ENCODE assay signal across 27 cellular contexts in genomic region chr2:18268400-18268799, GRCh38.
DNase-seq lines count a peak whose midpoint lies in the region; ATAC-seq and TF ChIP-seq lines count a peak whose summit lies in the region.
"Had no signal": no experiment of that assay in that cellular context is flagged by ENCODE, and none has a peak within 500 bp of the region (broad histone marks: within the 10 kb centered on the region; RNA-seq: fewer than 3 reads in every experiment).

No MANE protein-coding gene starts in this region.

- H3K36me3 Mint-ChIP-seq in glutamatergic neuron (ENCODE audit: unreplicated experiment), result no peaks in the 10 kb centered on the region
- H3K36me3 Mint-ChIP-seq: CD8-positive, alpha-beta T cell; memory B cell; type B pancreatic cell had no signal

- H3K9me3 Mint-ChIP-seq in glutamatergic neuron (ENCODE audit: unreplicated experiment), result no peaks in the 10 kb centered on the region
- H3K9me3 Mint-ChIP-seq: CD8-positive, alpha-beta T cell; memory B cell; type B pancreatic cell had no signal

- H3K36me3 ChIP-seq in RWPE2 (ENCODE audit: low read depth), result no peaks in the 10 kb centered on the region
- H3K36me3 ChIP-seq in aorta (ENCODE audit: control insufficient read depth in 1 of 2, insufficient read depth in 2 of 2, low read length in 1 of 2), result no peaks in the 10 kb centered on the region
- H3K36me3 ChIP-seq in OCI-LY7 (ENCODE audit: insufficient read depth, low read length), result no peaks in the 10 kb centered on the region
- H3K36me3 ChIP-seq: cardiac muscle cell, heart left ventricle had no signal

- peak; percentile 21; the same call in 1 of the 3 replicates for ATAC-seq in RWPE2 (ENCODE audit: low read depth)
- ATAC-seq in aorta (ENCODE audit: low FRiP score), result no peak
- ATAC-seq: activated CD4-positive, alpha-beta T cell treated with anti-CD3 and anti-CD28 coated beads for 36 hours; CD8-positive, alpha-beta T cell; heart left ventricle; left cardiac atrium; T-helper 17 cell had no signal

- 73 to 74% methylated on average over 3 of the region's 3 CpGs for WGBS in aorta, 2 donors

- H3K4me3 ChIP-seq in RWPE2 (ENCODE audit: severe bottlenecking) (no peak overlapping the region), aorta (ENCODE audit: low read length in 2 of 2) (no peak overlapping the region), OCI-LY7 (ENCODE audit: low read depth, low read length, poor library complexity, severe bottlenecking) (no peak overlapping the region)
- H3K4me3 ChIP-seq: cardiac muscle cell, heart left ventricle, skin epidermis had no signal

- H3K9me3 ChIP-seq in RWPE2 (ENCODE audit: severe bottlenecking) (no peaks in the 10 kb centered on the region), aorta (ENCODE audit: control insufficient read depth, low read length) (no peaks in the 10 kb centered on the region), OCI-LY7 (ENCODE audit: low read length) (no peaks in the 10 kb centered on the region)
- H3K9me3 ChIP-seq: heart left ventricle, SK-N-SH had no signal

- no peak overlapping the region for H3K4me3 Mint-ChIP-seq in glutamatergic neuron (ENCODE audit: unreplicated experiment)
- H3K4me3 Mint-ChIP-seq: activated CD4-positive, alpha-beta T cell treated with anti-CD3 and anti-CD28 coated beads for 36 hours; CD8-positive, alpha-beta T cell; memory B cell; T-helper 17 cell; type B pancreatic cell had no signal

- H3K27me3 ChIP-seq in RWPE2 (ENCODE audit: insufficient read depth, poor library complexity, severe bottlenecking) (no peaks in the 10 kb centered on the region), aorta (ENCODE audit: control insufficient read depth in 1 of 2, insufficient read depth in 2 of 2, low read length in 1 of 2) (no peaks in the 10 kb centered on the region)
- H3K27me3 ChIP-seq: cardiac muscle cell, heart left ventricle had no signal

- TF ChIP-seq CTCF in RWPE2 (IDR thresholded peaks at IDR 0.05; ENCODE audit: poor library complexity, severe bottlenecking), result no peak
- no peak for TF ChIP-seq CTCF in glutamatergic neuron (IDR thresholded peaks at IDR 0.05; ENCODE audit: partially characterized antibody, unreplicated experiment)
- no peak for TF ChIP-seq CTCF in OCI-LY7 (conservative IDR thresholded peaks at IDR 0.05; ENCODE audit: low read length)

- no peaks in the 10 kb centered on the region for H3K4me1 Mint-ChIP-seq in glutamatergic neuron (ENCODE audit: low read depth, unreplicated experiment)
- H3K4me1 Mint-ChIP-seq: activated CD4-positive, alpha-beta T cell treated with anti-CD3 and anti-CD28 coated beads for 36 hours; memory B cell; T-helper 17 cell had no signal

- H3K9me2 ChIP-seq in OCI-LY7 (ENCODE audit: insufficient read depth, low read length), result no peaks in the 10 kb centered on the region
- H3K9me2 ChIP-seq: SK-N-SH had no signal

- intact Hi-C loops in aorta (cut with DNase I) (no loop called here), OCI-LY7 (cut with micrococcal nuclease; ENCODE audit: unreplicated experiment) (no loop called here)

- H3K4me2 ChIP-seq in OCI-LY7 (ENCODE audit: low read length), result no peak overlapping the region
- H3K4me2 ChIP-seq: SK-N-SH had no signal

- H3K27ac ChIP-seq in RWPE2 (ENCODE audit: poor library complexity, severe bottlenecking), result no peak overlapping the region
- no peak overlapping the region for H3K27ac ChIP-seq in aorta (ENCODE audit: low read depth in 1 of 2, low read length in 2 of 2)
- H3K27ac ChIP-seq in OCI-LY7 (ENCODE audit: low read depth, low read length, poor library complexity, severe bottlenecking), result no peak overlapping the region
- H3K27ac ChIP-seq: cardiac muscle cell, heart left ventricle, skin epidermis had no signal

- no peak overlapping the region for H2AFZ ChIP-seq in OCI-LY7 (ENCODE audit: low read length)

- no peak overlapping the region for H3K27ac Mint-ChIP-seq in glutamatergic neuron (ENCODE audit: unreplicated experiment)
- H3K27ac Mint-ChIP-seq: activated CD4-positive, alpha-beta T cell treated with anti-CD3 and anti-CD28 coated beads for 36 hours; CD8-positive, alpha-beta T cell; memory B cell; T-helper 17 cell; type B pancreatic cell had no signal

- POLR2A ChIA-PET in OCI-LY7 (lab: Charles Lee), result interaction anchor here (0.5 to 0.6 kb wide), 2 partner anchors 13 to 173 kb away, joined by 3 read pairs; no protein-coding TSS in a partner anchor

- CTCF ChIA-PET in OCI-LY7 (lab: Charles Lee; ENCODE audit: unreplicated experiment), result no interaction called here

- DNase-seq in NCI-H2171 treated with DMSO at 0.1 percent for 48 hours (lab: John Stamatoyannopoulos, UW) (peak; percentile 61), NCI-H2171 (lab: John Stamatoyannopoulos, UW) (no peak), RWPE2 (ENCODE audit: low spot score) (no peak), fibroblast of gingiva (ENCODE audit: low read depth) (peak; percentile 3), aorta (no peak), pons (ENCODE audit: low spot score) (no peak), glutamatergic neuron (no peak), OCI-LY7 (ENCODE audit: low spot score) (no peak)
- DNase-seq: 8988T; activated CD4-positive, alpha-beta T cell treated with anti-CD3 and anti-CD28 coated beads for 36 hours; activated CD8-positive, alpha-beta memory T cell treated with anti-CD3 and anti-CD28 coated beads for 24 hours; activated gamma-delta T cell; activated T-cell treated with anti-CD3 and anti-CD28 coated beads, Interleukin-2, amount 50 U/mL, for 1 hour; CD8-positive, alpha-beta T cell; GF-D8; heart left ventricle; left cardiac atrium; NCI-H1417 treated with DMSO at 0.1 percent for 48 hours; NCI-H2107; NCI-H510A; SK-N-SH; stimulated activated CD4-positive, alpha-beta T cell treated with anti-CD3 and anti-CD28 coated beads, Interleukin-1b, Interleukin-23, amount 100 ng/mL, for 48 hours; T-helper 17 cell had no signal

- no peaks in the 10 kb centered on the region for H3K79me2 ChIP-seq in OCI-LY7 (ENCODE audit: insufficient read depth, low read depth, low read length)

- BruUV-seq in OCI-LY7 (replicated peaks; lab: Mats Ljungman, UMichigan), result no TSS peak

- peaks cover 2% of the 10 kb centered on the region for H3K27me3 Mint-ChIP-seq in glutamatergic neuron (ENCODE audit: unreplicated experiment)
- H3K27me3 Mint-ChIP-seq: memory B cell, T-helper 17 cell, type B pancreatic cell had no signal

- H3K4me1 ChIP-seq in RWPE2 (ENCODE audit: insufficient read depth, poor library complexity, severe bottlenecking), result no peaks in the 10 kb centered on the region
- peaks cover 0 to 2% of the 10 kb centered on the region in 2 donors for H3K4me1 ChIP-seq in aorta (ENCODE audit: control insufficient read depth in 1 of 2, insufficient read depth in 2 of 2, low read length in 2 of 2)
- no peaks in the 10 kb centered on the region for H3K4me1 ChIP-seq in OCI-LY7 (ENCODE audit: insufficient read depth, low read length, poor library complexity, severe bottlenecking)

- no peaks in the 10 kb centered on the region for H4K20me1 ChIP-seq in OCI-LY7 (ENCODE audit: insufficient read depth, low read length)

Comparison
In these comparisons a context has a peak if more than half of its experiments do, and no peak if none do; other contexts are left out.
1. DNase-seq: peak in NCI-H2171 treated with DMSO at 0.1 percent for 48 hours (single experiment) and fibroblast of gingiva (single experiment); none in NCI-H2171 (single experiment), RWPE2 (single experiment), aorta (0 of 2), pons (single experiment), glutamatergic neuron (single experiment) and OCI-LY7 (single experiment).